In genomic region chr1:22848374-22848773, GRCh38 we compare ENCODE assay signal across 18 cellular contexts.
"Had no signal": no experiment of that assay in that cellular context is flagged by ENCODE, and none has a peak within 500 bp of the region (broad histone marks: within the 10 kb centered on the region; RNA-seq: fewer than 3 reads in every experiment).

No MANE protein-coding gene starts in this region.

- H3K27me3 ChIP-seq: right atrium auricular region, transverse colon, uterus had no signal

- H3K4me1 ChIP-seq: foreskin keratinocyte, right atrium auricular region, uterus had no signal

- H3K36me3 ChIP-seq: right atrium auricular region, transverse colon, uterus had no signal

- ATAC-seq: activated T-cell treated with anti-CD3 and anti-CD28 coated beads, Interleukin-2, amount 50 U/mL, for 4 hours; foreskin keratinocyte had no signal

- H3K9me3 ChIP-seq: right atrium auricular region, transverse colon, uterus had no signal

- DNase-seq: activated CD4-positive, alpha-beta T cell treated with anti-CD3 and anti-CD28 coated beads, Interleukin-2, amount 10 ng/mL, durations not matched to agents 24 days and 14 days; activated CD8-positive, alpha-beta memory T cell treated with anti-CD3 and anti-CD28 coated beads, Interleukin-2, amount 50 U/mL, for 4 hours; activated naive CD4-positive, alpha-beta T cell treated with anti-CD3 and anti-CD28 coated beads for 36 hours; activated T-cell treated with anti-CD3 and anti-CD28 coated beads, Interleukin-2, amount 50 U/mL, for 4 hours; anterior cingulate cortex; caudate nucleus; endodermal cell; foreskin keratinocyte; hippocampal formation; stimulated activated CD4-positive, alpha-beta T cell treated with anti-CD3 and anti-CD28 coated beads, Interleukin-12 subunit alpha, Interleukin-12 subunit beta, amount 100 ng/mL, for 4 hours; stimulated activated CD4-positive, alpha-beta T cell treated with anti-CD3 and anti-CD28 coated beads, Interleukin-1b, Interleukin-23, amount 100 ng/mL, for 48 hours; stimulated activated CD8-positive, alpha-beta memory T cell treated with anti-CD3 and anti-CD28 coated beads, Interleukin-4, amount 100 ng/mL, for 48 hours; stimulated activated naive CD4-positive, alpha-beta T cell treated with Interleukin-2 at 50 U/mL for 16 hours; transverse colon; uterus had no signal

- H3K4me3 ChIP-seq: lung, right atrium auricular region, transverse colon, uterus had no signal

- H3K27ac ChIP-seq: epithelial cell of prostate, foreskin keratinocyte, right atrium auricular region, transverse colon, uterus had no signal
